In the genomic region with DNA sequence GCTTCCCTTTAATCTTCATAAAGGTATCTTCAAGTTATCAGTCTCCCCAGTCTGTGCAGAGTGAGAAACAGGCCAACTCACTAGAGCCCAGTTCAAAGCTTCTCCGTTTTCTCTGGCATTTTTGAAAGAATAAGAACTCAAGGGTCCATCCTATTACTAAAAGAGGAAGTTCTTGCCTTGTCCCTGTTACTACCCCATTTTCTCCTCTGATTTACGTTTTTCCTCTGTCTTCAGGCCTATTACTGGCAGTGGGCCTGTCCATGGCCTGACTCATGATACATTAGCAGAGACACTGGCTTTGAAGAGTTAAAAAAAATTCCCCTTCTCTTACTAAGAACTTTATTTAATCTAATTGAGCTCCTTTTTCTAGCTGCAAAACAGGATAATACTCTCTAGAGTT, we compare ENCODE assay signal across 17 cellular contexts.
DNase-seq lines count a peak whose midpoint lies in the region; ATAC-seq and TF ChIP-seq lines count a peak whose summit lies in the region.
"Had no signal": no experiment of that assay in that cellular context is flagged by ENCODE, and none has a peak within 500 bp of the region (broad histone marks: within the 10 kb centered on the region; RNA-seq: fewer than 3 reads in every experiment).

No MANE protein-coding gene starts in this region.

- H3K9me3 Mint-ChIP-seq in glutamatergic neuron (ENCODE audit: unreplicated experiment): peaks cover 6% of the 10 kb centered on the region
- peaks cover 0 to 8% (median 1%) of the 10 kb centered on the region in 8 donors for H3K9me3 Mint-ChIP-seq in CD4-positive, alpha-beta memory T cell
- H3K9me3 Mint-ChIP-seq: CD8-positive, alpha-beta T cell had no signal

- no peaks in the 10 kb centered on the region for H3K36me3 Mint-ChIP-seq in glutamatergic neuron (ENCODE audit: unreplicated experiment)
- no peaks in the 10 kb centered on the region for H3K36me3 Mint-ChIP-seq in CD4-positive, alpha-beta memory T cell
- H3K36me3 Mint-ChIP-seq: CD8-positive, alpha-beta T cell had no signal

- POLR2A ChIA-PET in CD4-positive, alpha-beta memory T cell (lab: Charles Lee; ENCODE audit: partially characterized antibody): no interaction called here

- peaks cover 4% of the 10 kb centered on the region for H3K27me3 Mint-ChIP-seq in glutamatergic neuron (ENCODE audit: unreplicated experiment)
- H3K27me3 Mint-ChIP-seq in CD4-positive, alpha-beta memory T cell: no peaks in the 10 kb centered on the region

- ATAC-seq in GM21381 (IDR thresholded peaks at IDR 0.05; ENCODE audit: unreplicated experiment): no peak
- ATAC-seq: CD8-positive, alpha-beta T cell; Panc1 had no signal

- H3K27ac ChIP-seq in CD4-positive, alpha-beta memory T cell (ENCODE audit: low read depth, low read length): no peak overlapping the region
- H3K27ac ChIP-seq: KMS-11 had no signal

- no peak overlapping the region for H3K4me3 Mint-ChIP-seq in glutamatergic neuron (ENCODE audit: unreplicated experiment)
- H3K4me3 Mint-ChIP-seq in CD4-positive, alpha-beta memory T cell: no peak overlapping the region
- H3K4me3 Mint-ChIP-seq: CD8-positive, alpha-beta T cell had no signal

- no peaks in the 10 kb centered on the region for H3K9me3 ChIP-seq in CD4-positive, alpha-beta memory T cell (ENCODE audit: control insufficient read depth in 1 of 2, low read length in 2 of 2)
- H3K9me3 ChIP-seq: BE2C had no signal

- TF ChIP-seq POLR2A in NB4 (IDR thresholded peaks at IDR 0.05; ENCODE audit: extremely low read depth, insufficient read length): no peak

- H3K4me1 ChIP-seq in CD4-positive, alpha-beta memory T cell (ENCODE audit: insufficient read depth, low read length): no peaks in the 10 kb centered on the region

- H3K36me3 ChIP-seq in CD4-positive, alpha-beta memory T cell (ENCODE audit: insufficient read depth, low read length): no peaks in the 10 kb centered on the region
- H3K36me3 ChIP-seq: BE2C had no signal

- no peaks in the 10 kb centered on the region for H3K27me3 ChIP-seq in CD4-positive, alpha-beta memory T cell (ENCODE audit: insufficient read depth, low read length)
- H3K27me3 ChIP-seq: BE2C had no signal

- H3K27ac Mint-ChIP-seq in glutamatergic neuron (ENCODE audit: unreplicated experiment): no peak overlapping the region
- H3K27ac Mint-ChIP-seq in CD4-positive, alpha-beta memory T cell: no peak overlapping the region
- H3K27ac Mint-ChIP-seq: CD8-positive, alpha-beta T cell had no signal

- DNase-seq in AG20443 (ENCODE audit: low spot score) (peak; percentile 46), NB4 (ENCODE audit: low read depth) (peak; percentile 12), SKM-1 treated with dmso at 0.1 percent for 144 hours (lab: John Stamatoyannopoulos, UW; ENCODE audit: unreplicated experiment) (peak; percentile 13), globus pallidus (ENCODE audit: low spot score) (peak; percentile 2), glutamatergic neuron (no peak), SW480 (ENCODE audit: low spot score) (no peak)
- DNase-seq in CD4-positive, alpha-beta memory T cell: no peak
- DNase-seq: BE2C; CD8-positive, alpha-beta T cell; DMS53; NCI-H1092 treated with DMSO at 0.1 percent for 48 hours; NCI-H146; NCI-H2081; NCI-H748 treated with DMSO at 0.1 percent for 48 hours had no signal

- intact Hi-C loops in CD4-positive, alpha-beta memory T cell (cut with micrococcal nuclease): no loop called here

- CTCF ChIA-PET in CD4-positive, alpha-beta memory T cell (lab: Charles Lee; ENCODE audit: partially characterized antibody): no interaction called here

- peaks cover 12% of the 10 kb centered on the region for H3K4me1 Mint-ChIP-seq in glutamatergic neuron (ENCODE audit: low read depth, unreplicated experiment)
- no peaks in the 10 kb centered on the region for H3K4me1 Mint-ChIP-seq in CD4-positive, alpha-beta memory T cell

- TF ChIP-seq CTCF in NB4 (IDR thresholded peaks at IDR 0.05; ENCODE audit: low read depth, low read length) (no peak), glutamatergic neuron (IDR thresholded peaks at IDR 0.05; ENCODE audit: partially characterized antibody, unreplicated experiment) (no peak)

- H3K4me3 ChIP-seq in NB4 (ENCODE audit: low read depth, low read length): no peak overlapping the region
- H3K4me3 ChIP-seq in CD4-positive, alpha-beta memory T cell (ENCODE audit: low read length in 2 of 2): no peak overlapping the region

Comparison
In these comparisons a context has a peak if more than half of its experiments do, and no peak if none do; other contexts are left out.
1. DNase-seq: peak in AG20443 (single experiment), NB4 (single experiment), SKM-1 treated with dmso at 0.1 percent for 144 hours (single experiment) and globus pallidus (single experiment); none in glutamatergic neuron (single experiment), SW480 (single experiment) and CD4-positive, alpha-beta memory T cell (0 of 5).